ENCODE assay signal across 1 cellular context in genomic region chr5:158519433-158520025, GRCh38.
TF ChIP-seq lines count a peak whose summit lies in the region.

No MANE protein-coding gene starts in this region.

TF ChIP-seq in HepG2, 621 proteins besides CTCF, POLR2A, EP300 and RAD21 (continued from another document and continues in another):
- TF ChIP-seq, protein P1, sequence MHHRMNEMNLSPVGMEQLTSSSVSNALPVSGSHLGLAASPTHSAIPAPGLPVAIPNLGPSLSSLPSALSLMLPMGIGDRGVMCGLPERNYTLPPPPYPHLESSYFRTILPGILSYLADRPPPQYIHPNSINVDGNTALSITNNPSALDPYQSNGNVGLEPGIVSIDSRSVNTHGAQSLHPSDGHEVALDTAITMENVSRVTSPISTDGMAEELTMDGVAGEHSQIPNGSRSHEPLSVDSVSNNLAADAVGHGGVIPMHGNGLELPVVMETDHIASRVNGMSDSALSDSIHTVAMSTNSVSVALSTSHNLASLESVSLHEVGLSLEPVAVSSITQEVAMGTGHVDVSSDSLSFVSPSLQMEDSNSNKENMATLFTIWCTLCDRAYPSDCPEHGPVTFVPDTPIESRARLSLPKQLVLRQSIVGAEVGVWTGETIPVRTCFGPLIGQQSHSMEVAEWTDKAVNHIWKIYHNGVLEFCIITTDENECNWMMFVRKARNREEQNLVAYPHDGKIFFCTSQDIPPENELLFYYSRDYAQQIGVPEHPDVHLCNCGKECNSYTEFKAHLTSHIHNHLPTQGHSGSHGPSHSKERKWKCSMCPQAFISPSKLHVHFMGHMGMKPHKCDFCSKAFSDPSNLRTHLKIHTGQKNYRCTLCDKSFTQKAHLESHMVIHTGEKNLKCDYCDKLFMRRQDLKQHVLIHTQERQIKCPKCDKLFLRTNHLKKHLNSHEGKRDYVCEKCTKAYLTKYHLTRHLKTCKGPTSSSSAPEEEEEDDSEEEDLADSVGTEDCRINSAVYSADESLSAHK (CRISPR knock-in tag; IDR thresholded peaks at IDR 0.05; ENCODE audit: borderline replicate concordance), result no peak
- no peak for TF ChIP-seq ZNF550 (CRISPR knock-in tag; IDR thresholded peaks at IDR 0.05; ENCODE audit: borderline replicate concordance)
- 0 out of 2 replicates have a peak, but pooled peaks have one; percentile 62 for TF ChIP-seq HMG20B (CRISPR knock-in tag; conservative IDR thresholded peaks at IDR 0.05)
- TF ChIP-seq, protein P2, sequence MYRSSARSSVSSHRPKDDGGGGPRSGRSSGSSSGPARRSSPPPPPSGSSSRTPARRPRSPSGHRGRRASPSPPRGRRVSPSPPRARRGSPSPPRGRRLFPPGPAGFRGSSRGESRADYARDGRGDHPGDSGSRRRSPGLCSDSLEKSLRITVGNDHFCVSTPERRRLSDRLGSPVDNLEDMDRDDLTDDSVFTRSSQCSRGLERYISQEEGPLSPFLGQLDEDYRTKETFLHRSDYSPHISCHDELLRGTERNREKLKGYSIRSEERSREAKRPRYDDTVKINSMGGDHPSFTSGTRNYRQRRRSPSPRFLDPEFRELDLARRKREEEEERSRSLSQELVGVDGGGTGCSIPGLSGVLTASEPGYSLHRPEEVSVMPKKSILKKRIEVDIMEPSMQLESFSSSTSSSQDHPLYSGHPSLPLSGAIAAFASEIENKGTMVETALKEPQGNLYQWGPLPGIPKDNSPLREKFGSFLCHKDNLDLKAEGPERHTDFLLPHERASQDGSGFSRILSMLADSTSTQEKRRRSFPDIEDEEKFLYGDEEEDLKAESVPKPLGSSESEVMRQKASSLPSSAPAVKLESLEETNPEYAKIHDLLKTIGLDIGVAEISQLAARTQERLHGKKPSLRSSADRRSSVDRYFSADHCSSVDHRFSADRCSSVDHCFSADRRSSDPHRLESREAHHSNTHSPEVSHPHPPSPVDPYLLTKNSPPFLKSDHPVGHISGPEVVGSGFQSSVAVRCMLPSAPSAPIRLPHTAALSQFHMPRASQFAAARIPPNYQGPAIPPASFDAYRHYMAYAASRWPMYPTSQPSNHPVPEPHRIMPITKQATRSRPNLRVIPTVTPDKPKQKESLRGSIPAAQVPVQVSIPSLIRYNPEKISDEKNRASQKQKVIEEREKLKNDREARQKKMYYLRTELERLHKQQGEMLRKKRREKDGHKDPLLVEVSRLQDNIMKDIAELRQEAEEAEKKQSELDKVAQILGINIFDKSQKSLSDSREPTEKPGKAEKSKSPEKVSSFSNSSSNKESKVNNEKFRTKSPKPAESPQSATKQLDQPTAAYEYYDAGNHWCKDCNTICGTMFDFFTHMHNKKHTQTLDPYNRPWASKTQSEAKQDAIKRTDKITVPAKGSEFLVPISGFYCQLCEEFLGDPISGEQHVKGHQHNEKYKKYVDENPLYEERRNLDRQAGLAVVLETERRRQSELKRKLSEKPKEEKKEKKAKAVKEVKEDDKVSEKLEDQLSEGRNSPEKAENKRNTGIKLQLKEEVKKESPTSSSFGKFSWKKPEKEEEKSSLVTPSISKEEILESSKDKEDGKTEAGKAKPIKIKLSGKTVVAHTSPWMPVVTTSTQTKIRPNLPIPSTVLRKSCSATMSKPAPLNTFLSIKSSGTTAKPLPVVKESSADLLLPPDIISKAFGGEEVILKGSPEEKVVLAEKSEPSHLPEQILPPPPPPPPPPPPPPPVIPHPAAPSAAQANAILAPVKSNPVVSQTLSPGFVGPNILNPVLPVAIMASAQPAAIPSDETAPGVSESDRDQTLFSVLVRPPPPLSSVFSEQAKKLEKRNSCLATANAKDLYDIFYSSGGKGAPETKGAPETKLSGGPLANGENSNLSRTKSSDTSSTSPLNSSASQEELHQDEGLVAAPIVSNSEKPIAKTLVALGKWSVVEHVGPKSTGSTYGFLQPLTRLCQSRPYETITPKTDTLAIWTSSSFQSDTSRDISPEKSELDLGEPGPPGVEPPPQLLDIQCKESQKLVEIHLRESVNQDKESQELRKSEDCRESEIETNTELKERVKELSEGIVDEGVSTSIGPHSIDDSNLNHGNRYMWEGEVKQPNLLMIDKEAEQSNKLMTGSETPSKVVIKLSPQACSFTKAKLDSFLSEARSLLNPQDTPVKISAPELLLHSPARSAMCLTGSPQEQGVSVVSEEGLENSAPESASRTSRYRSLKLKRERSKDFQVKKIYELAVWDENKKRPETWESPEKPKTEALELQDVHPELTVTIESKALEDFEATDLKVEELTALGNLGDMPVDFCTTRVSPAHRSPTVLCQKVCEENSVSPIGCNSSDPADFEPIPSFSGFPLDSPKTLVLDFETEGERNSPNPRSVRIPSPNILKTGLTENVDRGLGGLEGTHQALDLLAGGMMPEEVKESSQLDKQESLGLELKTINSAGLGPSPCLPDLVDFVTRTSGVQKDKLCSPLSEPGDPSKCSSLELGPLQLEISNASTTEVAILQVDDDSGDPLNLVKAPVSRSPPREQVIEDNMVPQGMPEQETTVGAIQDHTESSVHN (CRISPR knock-in tag; IDR thresholded peaks at IDR 0.05), result no peak
- TF ChIP-seq REPIN1 (CRISPR knock-in tag; IDR thresholded peaks at IDR 0.05; ENCODE audit: borderline replicate concordance, low read depth), result no peak
- TF ChIP-seq DPF2 (CRISPR knock-in tag; IDR thresholded peaks at IDR 0.05; ENCODE audit: borderline replicate concordance, low read depth), result peak; percentile 36; the same call in 1 of the 2 replicates
- no peak for TF ChIP-seq MXD3 (CRISPR knock-in tag; IDR thresholded peaks at IDR 0.05)
- peak; percentile 24 for TF ChIP-seq ZNF18 (CRISPR knock-in tag; IDR thresholded peaks at IDR 0.05; ENCODE audit: insufficient replicate concordance)
- no peak for TF ChIP-seq DMAP1 (CRISPR knock-in tag; IDR thresholded peaks at IDR 0.05)
- no peak for TF ChIP-seq ARNT2 (CRISPR knock-in tag; IDR thresholded peaks at IDR 0.05; ENCODE audit: low read depth)
- no peak for TF ChIP-seq MAF1 (CRISPR knock-in tag; IDR thresholded peaks at IDR 0.05; ENCODE audit: borderline replicate concordance)
- TF ChIP-seq, protein P3, sequence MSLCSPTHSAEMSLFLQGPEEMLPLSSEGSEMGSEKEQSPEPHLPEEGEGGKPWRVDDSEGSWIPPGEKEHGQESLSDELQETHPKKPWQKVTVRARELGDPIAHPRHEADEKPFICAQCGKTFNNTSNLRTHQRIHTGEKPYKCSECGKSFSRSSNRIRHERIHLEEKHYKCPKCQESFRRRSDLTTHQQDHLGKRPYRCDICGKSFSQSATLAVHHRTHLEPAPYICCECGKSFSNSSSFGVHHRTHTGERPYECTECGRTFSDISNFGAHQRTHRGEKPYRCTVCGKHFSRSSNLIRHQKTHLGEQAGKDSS (CRISPR knock-in tag; IDR thresholded peaks at IDR 0.05; ENCODE audit: borderline replicate concordance, low read depth), result no peak
- TF ChIP-seq ZNF589 (CRISPR knock-in tag; conservative IDR thresholded peaks at IDR 0.05), result no peak
- TF ChIP-seq ZNF607 (CRISPR knock-in tag; IDR thresholded peaks at IDR 0.05; ENCODE audit: borderline replicate concordance), result no peak
- TF ChIP-seq KDM5A (IDR thresholded peaks at IDR 0.05; ENCODE audit: borderline replicate concordance, low read length), result no peak
- no peak for TF ChIP-seq MYNN (CRISPR knock-in tag; IDR thresholded peaks at IDR 0.05; ENCODE audit: low read depth)
- no peak for TF ChIP-seq DNMT1 (CRISPR knock-in tag; IDR thresholded peaks at IDR 0.05)
- TF ChIP-seq RBAK (CRISPR knock-in tag; IDR thresholded peaks at IDR 0.05), result no peak
- TF ChIP-seq, protein P4, sequence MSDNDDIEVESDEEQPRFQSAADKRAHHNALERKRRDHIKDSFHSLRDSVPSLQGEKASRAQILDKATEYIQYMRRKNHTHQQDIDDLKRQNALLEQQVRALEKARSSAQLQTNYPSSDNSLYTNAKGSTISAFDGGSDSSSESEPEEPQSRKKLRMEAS (IDR thresholded peaks at IDR 0.05), result peak; percentile 60; the same call in 1 of the 2 replicates
- TF ChIP-seq, protein P5, sequence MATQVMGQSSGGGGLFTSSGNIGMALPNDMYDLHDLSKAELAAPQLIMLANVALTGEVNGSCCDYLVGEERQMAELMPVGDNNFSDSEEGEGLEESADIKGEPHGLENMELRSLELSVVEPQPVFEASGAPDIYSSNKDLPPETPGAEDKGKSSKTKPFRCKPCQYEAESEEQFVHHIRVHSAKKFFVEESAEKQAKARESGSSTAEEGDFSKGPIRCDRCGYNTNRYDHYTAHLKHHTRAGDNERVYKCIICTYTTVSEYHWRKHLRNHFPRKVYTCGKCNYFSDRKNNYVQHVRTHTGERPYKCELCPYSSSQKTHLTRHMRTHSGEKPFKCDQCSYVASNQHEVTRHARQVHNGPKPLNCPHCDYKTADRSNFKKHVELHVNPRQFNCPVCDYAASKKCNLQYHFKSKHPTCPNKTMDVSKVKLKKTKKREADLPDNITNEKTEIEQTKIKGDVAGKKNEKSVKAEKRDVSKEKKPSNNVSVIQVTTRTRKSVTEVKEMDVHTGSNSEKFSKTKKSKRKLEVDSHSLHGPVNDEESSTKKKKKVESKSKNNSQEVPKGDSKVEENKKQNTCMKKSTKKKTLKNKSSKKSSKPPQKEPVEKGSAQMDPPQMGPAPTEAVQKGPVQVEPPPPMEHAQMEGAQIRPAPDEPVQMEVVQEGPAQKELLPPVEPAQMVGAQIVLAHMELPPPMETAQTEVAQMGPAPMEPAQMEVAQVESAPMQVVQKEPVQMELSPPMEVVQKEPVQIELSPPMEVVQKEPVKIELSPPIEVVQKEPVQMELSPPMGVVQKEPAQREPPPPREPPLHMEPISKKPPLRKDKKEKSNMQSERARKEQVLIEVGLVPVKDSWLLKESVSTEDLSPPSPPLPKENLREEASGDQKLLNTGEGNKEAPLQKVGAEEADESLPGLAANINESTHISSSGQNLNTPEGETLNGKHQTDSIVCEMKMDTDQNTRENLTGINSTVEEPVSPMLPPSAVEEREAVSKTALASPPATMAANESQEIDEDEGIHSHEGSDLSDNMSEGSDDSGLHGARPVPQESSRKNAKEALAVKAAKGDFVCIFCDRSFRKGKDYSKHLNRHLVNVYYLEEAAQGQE (IDR thresholded peaks at IDR 0.05; ENCODE audit: borderline replicate concordance in 1 of 2, low read depth in 1 of 2, low read length in 2 of 2), result 0 out of 4 replicates have a peak, but pooled peaks of 1 of the 2 experiments have one; percentile 29
- no peak for TF ChIP-seq SRY (CRISPR knock-in tag; IDR thresholded peaks at IDR 0.05)
- no peak for TF ChIP-seq ZNF343 (CRISPR knock-in tag; IDR thresholded peaks at IDR 0.05)
- TF ChIP-seq NFE2L1 (CRISPR knock-in tag; IDR thresholded peaks at IDR 0.05; ENCODE audit: borderline replicate concordance), result no peak
- no peak for TF ChIP-seq ZNF775 (CRISPR knock-in tag; IDR thresholded peaks at IDR 0.05; ENCODE audit: borderline replicate concordance)
- no peak for TF ChIP-seq ZNF547 (CRISPR knock-in tag; IDR thresholded peaks at IDR 0.05)
- TF ChIP-seq, protein P6, sequence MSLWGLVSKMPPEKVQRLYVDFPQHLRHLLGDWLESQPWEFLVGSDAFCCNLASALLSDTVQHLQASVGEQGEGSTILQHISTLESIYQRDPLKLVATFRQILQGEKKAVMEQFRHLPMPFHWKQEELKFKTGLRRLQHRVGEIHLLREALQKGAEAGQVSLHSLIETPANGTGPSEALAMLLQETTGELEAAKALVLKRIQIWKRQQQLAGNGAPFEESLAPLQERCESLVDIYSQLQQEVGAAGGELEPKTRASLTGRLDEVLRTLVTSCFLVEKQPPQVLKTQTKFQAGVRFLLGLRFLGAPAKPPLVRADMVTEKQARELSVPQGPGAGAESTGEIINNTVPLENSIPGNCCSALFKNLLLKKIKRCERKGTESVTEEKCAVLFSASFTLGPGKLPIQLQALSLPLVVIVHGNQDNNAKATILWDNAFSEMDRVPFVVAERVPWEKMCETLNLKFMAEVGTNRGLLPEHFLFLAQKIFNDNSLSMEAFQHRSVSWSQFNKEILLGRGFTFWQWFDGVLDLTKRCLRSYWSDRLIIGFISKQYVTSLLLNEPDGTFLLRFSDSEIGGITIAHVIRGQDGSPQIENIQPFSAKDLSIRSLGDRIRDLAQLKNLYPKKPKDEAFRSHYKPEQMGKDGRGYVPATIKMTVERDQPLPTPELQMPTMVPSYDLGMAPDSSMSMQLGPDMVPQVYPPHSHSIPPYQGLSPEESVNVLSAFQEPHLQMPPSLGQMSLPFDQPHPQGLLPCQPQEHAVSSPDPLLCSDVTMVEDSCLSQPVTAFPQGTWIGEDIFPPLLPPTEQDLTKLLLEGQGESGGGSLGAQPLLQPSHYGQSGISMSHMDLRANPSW (CRISPR knock-in tag; IDR thresholded peaks at IDR 0.05; ENCODE audit: borderline replicate concordance), result no peak
- TF ChIP-seq ZNF180 (CRISPR knock-in tag; IDR thresholded peaks at IDR 0.05; ENCODE audit: borderline replicate concordance, low read depth), result no peak
- 0 out of 2 replicates have a peak, but pooled peaks have one; percentile 43 for TF ChIP-seq ZNF264 (CRISPR knock-in tag; IDR thresholded peaks at IDR 0.05)
- no peak for TF ChIP-seq PRPF4 (IDR thresholded peaks at IDR 0.05; ENCODE audit: low read depth, low read length, poor library complexity, severe bottlenecking)
